Comparison of ENCODE assay signal across 9 cellular contexts in genomic region chr19:11481777-11482383, GRCh38. TPM values are rescaled to one million over a fixed set of nuclear protein-coding genes. Genes with fewer than 3 reads are reported as not detected.
DNase-seq lines count a peak whose midpoint lies in the region; ATAC-seq, FAIRE-seq and TF ChIP-seq lines count a peak whose summit lies in the region.
"Had no signal": no experiment of that assay in that cellular context is flagged by ENCODE, and none has a peak within 500 bp of the region (broad histone marks: within the 10 kb centered on the region; RNA-seq: fewer than 3 reads in every experiment).

No MANE protein-coding gene starts in this region.

- H3K9ac ChIP-seq in OCI-LY3 (ENCODE audit: low read length) = peak overlapping the region; percentile 71

- H3K4me1 ChIP-seq in CD4-positive, CD25-positive, alpha-beta regulatory T cell (ENCODE audit: control insufficient read depth, insufficient read depth, low read length, poor library complexity, severe bottlenecking) = peaks cover 40% of the 10 kb centered on the region
- peaks cover 27% of the 10 kb centered on the region for H3K4me1 ChIP-seq in OCI-LY3 (ENCODE audit: low read length)

- TF ChIP-seq CTCF in OCI-LY3 (IDR thresholded peaks at IDR 0.05; ENCODE audit: low read depth, low read length) = no peak

- H4K20me1 ChIP-seq in OCI-LY3 (ENCODE audit: insufficient read depth, low read length) = no peaks in the 10 kb centered on the region

- peaks cover 0 to 9% (median 0%) of the 10 kb centered on the region in 7 donors for H3K9me3 Mint-ChIP-seq in CD4-positive, CD25-positive, alpha-beta regulatory T cell
- H3K9me3 Mint-ChIP-seq in natural killer cell treated with Interleukin-12 subunit alpha and Interleukin-12 subunit beta and Interleukin-15 and Interleukin-18, amount 100 ng/mL, for 72 hours = no peaks in the 10 kb centered on the region
- H3K9me3 Mint-ChIP-seq in stimulated activated naive CD8-positive, alpha-beta T cell treated with anti-CD3 and anti-CD28 coated beads, Interleukin-15, amount 100 ng/mL, for 72 hours = no peaks in the 10 kb centered on the region

- DNase-seq in CD4-positive, CD25-positive, alpha-beta regulatory T cell = peak; percentile 51 to 80 (median 58)
- peak; percentile 99 for DNase-seq in HTR-8/SVneo (ENCODE audit: insufficient read length, low spot score)
- peak; percentile 76 for DNase-seq in activated T-cell treated with anti-CD3 and anti-CD28 coated beads for 24 hours (ENCODE audit: low read depth)
- peak; percentile 80 for DNase-seq in fibroblast of gingiva (ENCODE audit: low read depth)
- peak; percentile 86 for DNase-seq in natural killer cell treated with Interleukin-12 subunit alpha and Interleukin-12 subunit beta and Interleukin-15 and Interleukin-18, amount 100 ng/mL, for 72 hours (ENCODE audit: low spot score)
- DNase-seq in stimulated activated naive CD8-positive, alpha-beta T cell treated with anti-CD3 and anti-CD28 coated beads, Interleukin-15, amount 100 ng/mL, for 72 hours = peak; percentile 89 to 93

- peak; percentile 52 to 54 for ATAC-seq in CD4-positive, CD25-positive, alpha-beta regulatory T cell (ENCODE audit: low read depth in 2 of 2)
- ATAC-seq in GM19463 (IDR thresholded peaks at IDR 0.05; ENCODE audit: unreplicated experiment) = peak; percentile 51
- peak; percentile 87 to 91 for ATAC-seq in natural killer cell treated with Interleukin-12 subunit alpha and Interleukin-12 subunit beta and Interleukin-15 and Interleukin-18, amount 100 ng/mL, for 72 hours
- ATAC-seq in stimulated activated naive CD8-positive, alpha-beta T cell treated with anti-CD3 and anti-CD28 coated beads, Interleukin-15, amount 100 ng/mL, for 72 hours = peak; percentile 90

- FAIRE-seq in HTR-8/SVneo (lab: Jason Lieb, UNC) = peak; percentile 96

- H3K27me3 ChIP-seq in CD4-positive, CD25-positive, alpha-beta regulatory T cell (ENCODE audit: control insufficient read depth, insufficient read depth, low read length) = no peaks in the 10 kb centered on the region
- no peaks in the 10 kb centered on the region for H3K27me3 ChIP-seq in OCI-LY3 (ENCODE audit: low read depth, low read length)

- H3K4me1 Mint-ChIP-seq in CD4-positive, CD25-positive, alpha-beta regulatory T cell = peaks cover 0 to 31% (median 13%) of the 10 kb centered on the region in 4 donors
- H3K4me1 Mint-ChIP-seq in natural killer cell treated with Interleukin-12 subunit alpha and Interleukin-12 subunit beta and Interleukin-15 and Interleukin-18, amount 100 ng/mL, for 72 hours (ENCODE audit: low read depth in 2 of 2) = peaks cover 15 to 18% of the 10 kb centered on the region in 2 donors
- peaks cover 29% of the 10 kb centered on the region for H3K4me1 Mint-ChIP-seq in stimulated activated naive CD8-positive, alpha-beta T cell treated with anti-CD3 and anti-CD28 coated beads, Interleukin-15, amount 100 ng/mL, for 72 hours

- H3K79me2 ChIP-seq in OCI-LY3 (ENCODE audit: low read length) = no peaks in the 10 kb centered on the region

- 0 out of 2 replicates have a peak overlapping the region, but pooled peaks have one; percentile 30 for H2AFZ ChIP-seq in OCI-LY3 (ENCODE audit: low read depth, low read length)

- H3K36me3 Mint-ChIP-seq in CD4-positive, CD25-positive, alpha-beta regulatory T cell = peaks cover 7% of the 10 kb centered on the region
- no peaks in the 10 kb centered on the region for H3K36me3 Mint-ChIP-seq in natural killer cell treated with Interleukin-12 subunit alpha and Interleukin-12 subunit beta and Interleukin-15 and Interleukin-18, amount 100 ng/mL, for 72 hours

- H3K36me3 ChIP-seq in CD4-positive, CD25-positive, alpha-beta regulatory T cell (ENCODE audit: control insufficient read depth, insufficient read depth, low read length) = no peaks in the 10 kb centered on the region
- no peaks in the 10 kb centered on the region for H3K36me3 ChIP-seq in OCI-LY3 (replicated peaks; ENCODE audit: low read depth, low read length)

- no peak overlapping the region for H3K27ac ChIP-seq in CD4-positive, CD25-positive, alpha-beta regulatory T cell (ENCODE audit: insufficient read depth, low read length, poor library complexity, severe bottlenecking)
- H3K27ac ChIP-seq in OCI-LY3 (ENCODE audit: low read length) = peak overlapping the region; percentile 84

- H3K4me3 Mint-ChIP-seq in CD4-positive, CD25-positive, alpha-beta regulatory T cell = peak overlapping the region; percentile 41 to 92 (median 72)
- peak overlapping the region; percentile 76 for H3K4me3 Mint-ChIP-seq in natural killer cell treated with Interleukin-12 subunit alpha and Interleukin-12 subunit beta and Interleukin-15 and Interleukin-18, amount 100 ng/mL, for 72 hours
- H3K4me3 Mint-ChIP-seq in stimulated activated naive CD8-positive, alpha-beta T cell treated with anti-CD3 and anti-CD28 coated beads, Interleukin-15, amount 100 ng/mL, for 72 hours = peak overlapping the region; percentile 77 to 89

- H3K4me2 ChIP-seq in OCI-LY3 (ENCODE audit: low read length) = peak overlapping the region; percentile 67

- peak overlapping the region in 2 of 3 donors; percentile 36 to 48 for H3K27ac Mint-ChIP-seq in CD4-positive, CD25-positive, alpha-beta regulatory T cell
- peak overlapping the region; percentile 39 to 69 for H3K27ac Mint-ChIP-seq in natural killer cell treated with Interleukin-12 subunit alpha and Interleukin-12 subunit beta and Interleukin-15 and Interleukin-18, amount 100 ng/mL, for 72 hours
- H3K27ac Mint-ChIP-seq in stimulated activated naive CD8-positive, alpha-beta T cell treated with anti-CD3 and anti-CD28 coated beads, Interleukin-15, amount 100 ng/mL, for 72 hours = peak overlapping the region; percentile 93 to 94

- no peak overlapping the region for H3K4me3 ChIP-seq in CD4-positive, CD25-positive, alpha-beta regulatory T cell (ENCODE audit: low read depth, low read length)
- H3K4me3 ChIP-seq in OCI-LY3 (ENCODE audit: low read length) = peak overlapping the region; percentile 75

- H3K9me3 ChIP-seq in CD4-positive, CD25-positive, alpha-beta regulatory T cell (ENCODE audit: control insufficient read depth in 2 of 2, low read length in 2 of 2) = no peaks in the 10 kb centered on the region
- no peaks in the 10 kb centered on the region for H3K9me3 ChIP-seq in OCI-LY3 (ENCODE audit: insufficient read depth, low read length)

- peaks cover 43% of the 10 kb centered on the region for H3K27me3 Mint-ChIP-seq in CD4-positive, CD25-positive, alpha-beta regulatory T cell
- H3K27me3 Mint-ChIP-seq in natural killer cell treated with Interleukin-12 subunit alpha and Interleukin-12 subunit beta and Interleukin-15 and Interleukin-18, amount 100 ng/mL, for 72 hours = peaks cover 16 to 18% of the 10 kb centered on the region in 2 donors
- peaks cover 54% of the 10 kb centered on the region for H3K27me3 Mint-ChIP-seq in stimulated activated naive CD8-positive, alpha-beta T cell treated with anti-CD3 and anti-CD28 coated beads, Interleukin-15, amount 100 ng/mL, for 72 hours

RNA-seq across cellular contexts. Expression of gene ELAVL3, which starts 1.0 kb away (rescaled TPM):
- total RNA-seq in CD4-positive, CD25-positive, alpha-beta regulatory T cell = not detected
- polyA plus RNA-seq in CD4-positive, CD25-positive, alpha-beta regulatory T cell = not detected
- total RNA-seq in natural killer cell treated with Interleukin-12 subunit alpha and Interleukin-12 subunit beta and Interleukin-15 and Interleukin-18, amount 100 ng/mL, for 72 hours = under 1 TPM in 1 of 2 donors, not detected in 1; 0.40 TPM
- total RNA-seq: T-helper 1 cell treated with Interleukin-12 subunit alpha and Interleukin-12 subunit beta and Interleukin-4 antibody, amounts not matched to agents 30 ng/mL and 1 ng/mL, for 36 hours had no signal

RNA-seq across cellular contexts. Expression of gene ZNF653, which starts 23.8 kb away (rescaled TPM):
- total RNA-seq in CD4-positive, CD25-positive, alpha-beta regulatory T cell = 12.2 TPM
- 1 to 10 TPM; 1.3 to 2.9 (median 2.6) TPM for polyA plus RNA-seq in CD4-positive, CD25-positive, alpha-beta regulatory T cell
- total RNA-seq in natural killer cell treated with Interleukin-12 subunit alpha and Interleukin-12 subunit beta and Interleukin-15 and Interleukin-18, amount 100 ng/mL, for 72 hours = 10 to 100 TPM; 23.7 to 23.8 TPM

RNA-seq across cellular contexts. Expression of gene PRKCSH, which starts 46.4 kb away (rescaled TPM):
- total RNA-seq in CD4-positive, CD25-positive, alpha-beta regulatory T cell = 244 TPM
- polyA plus RNA-seq in CD4-positive, CD25-positive, alpha-beta regulatory T cell = 10 to 100 TPM; 29.0 to 38.0 (median 31.5) TPM
- 100 to 1,000 TPM; 303 to 321 TPM for total RNA-seq in natural killer cell treated with Interleukin-12 subunit alpha and Interleukin-12 subunit beta and Interleukin-15 and Interleukin-18, amount 100 ng/mL, for 72 hours

RNA-seq across cellular contexts. Expression of gene ODAD3, which starts 47.0 kb away (rescaled TPM):
- not detected for total RNA-seq in CD4-positive, CD25-positive, alpha-beta regulatory T cell
- polyA plus RNA-seq in CD4-positive, CD25-positive, alpha-beta regulatory T cell = not detected
- total RNA-seq in natural killer cell treated with Interleukin-12 subunit alpha and Interleukin-12 subunit beta and Interleukin-15 and Interleukin-18, amount 100 ng/mL, for 72 hours = not detected
- total RNA-seq: T-helper 1 cell treated with Interleukin-12 subunit alpha and Interleukin-12 subunit beta and Interleukin-4 antibody, amounts not matched to agents 30 ng/mL and 1 ng/mL, for 36 hours had no signal

RNA-seq across cellular contexts. Expression of gene ECSIT, which starts 47.1 kb away (rescaled TPM):
- total RNA-seq in CD4-positive, CD25-positive, alpha-beta regulatory T cell = 39.3 TPM
- 10 to 100 TPM; 27.3 to 39.2 (median 36.1) TPM for polyA plus RNA-seq in CD4-positive, CD25-positive, alpha-beta regulatory T cell
- 10 to 100 TPM; 27.0 to 37.3 TPM for total RNA-seq in natural killer cell treated with Interleukin-12 subunit alpha and Interleukin-12 subunit beta and Interleukin-15 and Interleukin-18, amount 100 ng/mL, for 72 hours

Comparison
In these comparisons a context has a peak if more than half of its experiments do, and no peak if none do; other contexts are left out.
1. H3K27ac Mint-ChIP-seq: peak in every context shown above with its lines; median percentile 94 in stimulated activated naive CD8-positive, alpha-beta T cell treated with anti-CD3 and anti-CD28 coated beads, Interleukin-15, amount 100 ng/mL, for 72 hours; 54 in natural killer cell treated with Interleukin-12 subunit alpha and Interleukin-12 subunit beta and Interleukin-15 and Interleukin-18, amount 100 ng/mL, for 72 hours; 42 in CD4-positive, CD25-positive, alpha-beta regulatory T cell.